In genomic region chr6:112321882-112322508, GRCh38 we compare ENCODE assay signal across 1 cellular context.
TF ChIP-seq lines count a peak whose summit lies in the region.

No MANE protein-coding gene starts in this region.

TF ChIP-seq in H1, 55 proteins besides CTCF, POLR2A, EP300 and RAD21:
- TF ChIP-seq SIN3A (conservative IDR thresholded peaks at IDR 0.05 in 1 of 2, IDR thresholded peaks at IDR 0.05 in 1 of 2; ENCODE audit: low read depth in 1 of 2, low read length in 2 of 2) (no peak), KDM5A (IDR thresholded peaks at IDR 0.05; ENCODE audit: low read length) (no peak)
TF ChIP-seq in H1: peak in this region for 0.
